ENCODE assay signal across 26 cellular contexts in the genomic region with DNA sequence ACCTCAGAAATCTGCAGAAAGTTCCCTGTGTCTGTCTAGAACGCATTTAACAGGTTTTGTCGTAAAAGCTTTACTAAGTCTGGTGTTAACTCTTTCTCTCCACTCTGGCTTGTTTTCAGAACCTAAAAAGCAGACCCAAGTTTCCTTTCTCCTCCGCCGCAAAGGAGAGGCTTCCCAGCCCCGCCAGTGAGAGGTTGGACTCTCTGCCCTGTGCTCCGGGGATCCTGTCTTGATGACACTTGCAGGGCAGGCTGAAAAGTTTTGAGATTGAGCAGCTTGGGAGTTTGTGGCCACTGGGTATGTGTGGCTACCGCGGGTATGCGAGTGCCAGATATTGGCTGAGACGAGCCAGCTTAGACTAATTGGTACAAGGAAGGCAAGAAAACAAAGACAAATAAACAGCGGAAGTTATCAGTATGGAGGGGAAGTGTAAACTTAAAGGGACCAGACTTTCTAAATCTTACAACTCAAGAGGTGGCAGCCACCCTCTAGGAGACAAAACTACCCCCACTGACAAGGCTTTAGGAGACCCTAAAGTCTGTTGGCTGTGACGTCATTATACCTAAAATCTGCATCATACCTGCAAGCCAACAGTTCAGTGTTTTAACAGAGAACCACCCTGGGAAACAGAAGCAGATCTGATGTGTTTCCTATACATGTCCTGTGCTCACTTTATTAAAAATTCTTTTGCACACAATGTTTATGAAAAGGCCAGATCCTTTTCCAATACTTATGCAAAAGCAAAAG. TPM values are rescaled to one million over a fixed set of nuclear protein-coding genes. Genes with fewer than 3 reads are reported as not detected.
"Had no signal": no experiment of that assay in that cellular context is flagged by ENCODE, and none has a peak within 500 bp of the region (broad histone marks: within the 10 kb centered on the region; RNA-seq: fewer than 3 reads in every experiment).

No MANE protein-coding gene starts in this region.

- H3K4me1 ChIP-seq: colonic mucosa, neural progenitor cell, pancreas, psoas muscle, stomach, uterus had no signal

- ATAC-seq: left colon; left ventricle myocardium superior; naive thymus-derived CD8-positive, alpha-beta T cell; pancreas; psoas muscle; sciatic nerve; stimulated activated naive B cell treated with anti-CD40 and anti-IgM and Interleukin-4, amounts not matched to agents 10 μg/mL and 1 μg/mL and 100 μg/mL, for 72 hours had no signal

- H3K79me2 ChIP-seq: hepatocyte had no signal

- H3K4me3 ChIP-seq: colonic mucosa, hepatocyte, lung, neural progenitor cell, pancreas, psoas muscle, stomach, uterus had no signal

- H3K4me1 Mint-ChIP-seq: stimulated activated naive B cell treated with anti-CD40 and anti-IgM and Interleukin-4, amounts not matched to agents 10 μg/mL and 1 μg/mL and 100 μg/mL, for 72 hours had no signal

- H3K27ac Mint-ChIP-seq: naive thymus-derived CD8-positive, alpha-beta T cell; neural progenitor cell; stimulated activated naive B cell treated with anti-CD40 and anti-IgM and Interleukin-4, amounts not matched to agents 10 μg/mL and 1 μg/mL and 100 μg/mL, for 72 hours; type B pancreatic cell had no signal

- H3K36me3 Mint-ChIP-seq: stimulated activated naive B cell treated with anti-CD40 and anti-IgM and Interleukin-4, amounts not matched to agents 10 μg/mL and 1 μg/mL and 100 μg/mL, for 72 hours had no signal

- H3K4me3 Mint-ChIP-seq: naive thymus-derived CD8-positive, alpha-beta T cell; neural progenitor cell; stimulated activated naive B cell treated with anti-CD40 and anti-IgM and Interleukin-4, amounts not matched to agents 10 μg/mL and 1 μg/mL and 100 μg/mL, for 72 hours; type B pancreatic cell had no signal

- H3K9me3 Mint-ChIP-seq: neural progenitor cell; stimulated activated naive B cell treated with anti-CD40 and anti-IgM and Interleukin-4, amounts not matched to agents 10 μg/mL and 1 μg/mL and 100 μg/mL, for 72 hours; type B pancreatic cell had no signal

- H3K4me2 ChIP-seq: hepatocyte, neural progenitor cell had no signal

- H3K27me3 ChIP-seq: colonic mucosa, hepatocyte, neural progenitor cell, pancreas, stomach, uterus had no signal

- H3K9me3 ChIP-seq: colonic mucosa, pancreas, psoas muscle, stomach, uterus had no signal

- H3K36me3 ChIP-seq: colonic mucosa, neural progenitor cell, pancreas, uterus had no signal

- H3K27me3 Mint-ChIP-seq: type B pancreatic cell had no signal

- H3K9ac ChIP-seq: neural progenitor cell had no signal

- H2AFZ ChIP-seq: hepatocyte, neural progenitor cell had no signal

- DNase-seq: colonic mucosa; effector CD8-positive, alpha-beta T cell; foreskin melanocyte; head of caudate nucleus; left colon; left ventricle myocardium superior; mesendoderm; naive thymus-derived CD8-positive, alpha-beta T cell; occipital lobe; pancreas; psoas muscle; retina; stimulated activated CD4-positive, alpha-beta T cell treated with anti-CD3 and anti-CD28 coated beads, Interleukin-2, amount 100 ng/mL, for 24 hours; stimulated activated CD4-positive, alpha-beta T cell treated with anti-CD3 and anti-CD28 coated beads, Interleukin-4, amount 100 ng/mL, for 4 hours; stimulated activated naive B cell treated with anti-CD40 and anti-IgM and Interleukin-4, amounts not matched to agents 10 μg/mL and 1 μg/mL and 100 μg/mL, for 72 hours; stomach; uterus had no signal

- H3K27ac ChIP-seq: colonic mucosa, hepatocyte, neural progenitor cell, pancreas, psoas muscle, stomach, uterus had no signal

RNA-seq across cellular contexts. Expression of gene PCDHB1, which starts 41.0 kb away (rescaled TPM):
- total RNA-seq: colonic mucosa; dermis microvascular lymphatic vessel endothelial cell; left colon; left ventricle myocardium superior; naive thymus-derived CD8-positive, alpha-beta T cell; skeletal muscle tissue had no signal
- polyA plus RNA-seq: esophagus; hepatocyte; naive thymus-derived CD8-positive, alpha-beta T cell had no signal

RNA-seq across cellular contexts. Expression of gene PCDHAC2, which starts 43.9 kb away (rescaled TPM):
- total RNA-seq: mononuclear cell; naive thymus-derived CD8-positive, alpha-beta T cell had no signal
- polyA plus RNA-seq: naive thymus-derived CD8-positive, alpha-beta T cell had no signal
